13 cellular contexts compared by ENCODE assay signal in the genomic region with DNA sequence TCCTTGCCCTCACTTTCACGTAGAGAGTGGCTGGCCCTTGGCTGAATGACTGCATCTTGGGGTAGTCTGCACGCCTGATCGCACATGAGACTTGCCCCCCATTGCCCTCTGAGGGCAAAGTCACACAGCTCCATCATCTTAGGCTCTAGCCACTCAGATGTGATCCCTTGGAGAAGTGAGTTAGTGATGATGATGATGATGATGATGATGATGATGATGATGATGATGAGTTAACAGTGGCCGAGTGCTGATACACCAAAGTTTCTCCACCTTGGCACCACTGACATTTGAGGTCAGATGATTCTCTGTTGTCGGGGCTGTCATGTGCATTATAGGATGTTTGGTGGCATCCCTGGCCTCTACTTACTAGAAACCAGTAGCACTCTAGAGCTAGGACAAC.
"Had no signal": no experiment of that assay in that cellular context is flagged by ENCODE, and none has a peak within 500 bp of the region (broad histone marks: within the 10 kb centered on the region; RNA-seq: fewer than 3 reads in every experiment).

No MANE protein-coding gene starts in this region.

- H3K4me3 Mint-ChIP-seq: activated naive CD4-positive, alpha-beta T cell treated with anti-CD3 and anti-CD28 coated beads for 36 hours; naive B cell had no signal

- ATAC-seq: mucosa of descending colon, pancreas, sciatic nerve, upper lobe of right lung had no signal

- H3K27me3 Mint-ChIP-seq: naive B cell had no signal

- DNase-seq: activated naive CD4-positive, alpha-beta T cell treated with anti-CD3 and anti-CD28 coated beads for 36 hours; activated T-cell treated with anti-CD3 and anti-CD28 coated beads for 4 hours; adrenal gland; dermis blood vessel endothelial cell; foreskin fibroblast; mesenchymal stem cell; mucosa of descending colon; naive B cell; pancreas; stimulated activated CD4-positive, alpha-beta T cell treated with anti-CD3 and anti-CD28 coated beads, Interleukin-4, amount 100 ng/mL, for 1 hour; T1000; upper lobe of right lung had no signal

- H3K9me3 Mint-ChIP-seq: activated naive CD4-positive, alpha-beta T cell treated with anti-CD3 and anti-CD28 coated beads for 36 hours; naive B cell had no signal

- H3K27ac Mint-ChIP-seq: activated naive CD4-positive, alpha-beta T cell treated with anti-CD3 and anti-CD28 coated beads for 36 hours had no signal
